1 cellular context compared by ENCODE assay signal in genomic region chr11:64240467-64241174, GRCh38.
TF ChIP-seq lines count a peak whose summit lies in the region.

FKBP2 (plus strand) TSS chr11:64241095; CDS start chr11:64242388, 1,293 bp downstream.

TF ChIP-seq in HepG2, 621 proteins besides CTCF, POLR2A, EP300 and RAD21 (continued from another document and continues in another):
- TF ChIP-seq ZNF318 (CRISPR knock-in tag; IDR thresholded peaks at IDR 0.05) (peak; percentile 28; the same call in 1 of the 2 replicates), ELF1 (CRISPR knock-in tag; IDR thresholded peaks at IDR 0.05) (peak; percentile 89), BRF2 (CRISPR knock-in tag; IDR thresholded peaks at IDR 0.05) (no peak; the same call in 1 of the 2 replicates), YEATS2 (CRISPR knock-in tag; IDR thresholded peaks at IDR 0.05; ENCODE audit: borderline replicate concordance) (peak; percentile 86; the same call in 1 of the 2 replicates), HNF4A (CRISPR knock-in tag; IDR thresholded peaks at IDR 0.05) (0 out of 2 replicates have a peak, but pooled peaks have one; percentile 11), ZNF768 (CRISPR knock-in tag; IDR thresholded peaks at IDR 0.05) (no peak), ZNF775 (CRISPR knock-in tag; IDR thresholded peaks at IDR 0.05; ENCODE audit: borderline replicate concordance) (no peak), ZNF256 (CRISPR knock-in tag; conservative IDR thresholded peaks at IDR 0.05) (peak; percentile 82), SNAPC4 (CRISPR knock-in tag; IDR thresholded peaks at IDR 0.05) (no peak), ZNF761 (CRISPR knock-in tag; conservative IDR thresholded peaks at IDR 0.05) (no peak), RFX3 (CRISPR knock-in tag; IDR thresholded peaks at IDR 0.05) (peak; percentile 20; the same call in 1 of the 2 replicates), ZMYM4 (CRISPR knock-in tag; IDR thresholded peaks at IDR 0.05) (peak; percentile 69; the same call in 1 of the 2 replicates), ZNF543 (CRISPR knock-in tag; IDR thresholded peaks at IDR 0.05) (peak; percentile 38; the same call in 1 of the 2 replicates), MTF2 (CRISPR knock-in tag; IDR thresholded peaks at IDR 0.05; ENCODE audit: borderline replicate concordance) (no peak), RBFOX2 (IDR thresholded peaks at IDR 0.05; ENCODE audit: low read depth, low read length) (peak; percentile 91), NFE2L2 (IDR thresholded peaks at IDR 0.05; ENCODE audit: low read length) (no peak), NFE2 (CRISPR knock-in tag; IDR thresholded peaks at IDR 0.05) (no peak), AGO2 (optimal IDR thresholded peaks at IDR 0.05; ENCODE audit: low read depth, low read length) (peak; percentile 85), PHF8 (CRISPR knock-in tag; IDR thresholded peaks at IDR 0.05) (peak; percentile 59; the same call in 1 of the 2 replicates), GPBP1L1 (CRISPR knock-in tag; IDR thresholded peaks at IDR 0.05) (no peak), ZC3H13 (CRISPR knock-in tag; IDR thresholded peaks at IDR 0.05) (no peak), KDM5A (IDR thresholded peaks at IDR 0.05; ENCODE audit: borderline replicate concordance, low read length) (0 out of 2 replicates have a peak, but pooled peaks have one; percentile 69), POLR2G (IDR thresholded peaks at IDR 0.05; ENCODE audit: low read depth, low read length) (peak; percentile 96), ZBTB46 (CRISPR knock-in tag; IDR thresholded peaks at IDR 0.05; ENCODE audit: borderline replicate concordance) (no peak), ZNF3 (CRISPR knock-in tag; IDR thresholded peaks at IDR 0.05) (no peak), STAG1 (CRISPR knock-in tag; IDR thresholded peaks at IDR 0.05) (no peak), CSRNP1 (CRISPR knock-in tag; IDR thresholded peaks at IDR 0.05) (peak; percentile 26), NBN (conservative IDR thresholded peaks at IDR 0.05) (no peak), USF2 (IDR thresholded peaks at IDR 0.05; ENCODE audit: low read depth, low read length) (no peak), USF2 (CRISPR knock-in tag; IDR thresholded peaks at IDR 0.05; ENCODE audit: borderline replicate concordance) (no peak), ZNF251 (CRISPR knock-in tag; IDR thresholded peaks at IDR 0.05) (no peak), HMGXB4 (CRISPR knock-in tag; IDR thresholded peaks at IDR 0.05; ENCODE audit: borderline replicate concordance in 1 of 2, low read depth in 1 of 2) (no peak; a peak in 2 of 4 replicates), ZNF879 (CRISPR knock-in tag; IDR thresholded peaks at IDR 0.05) (no peak), SP1 (IDR thresholded peaks at IDR 0.05) (no peak), SP1 (CRISPR knock-in tag; IDR thresholded peaks at IDR 0.05) (peak; percentile 75; the same call in 1 of the 2 replicates), ZNF556 (CRISPR knock-in tag; IDR thresholded peaks at IDR 0.05; ENCODE audit: borderline replicate concordance) (no peak)
